Comparison of ENCODE assay signal across 8 cellular contexts in the genomic region with DNA sequence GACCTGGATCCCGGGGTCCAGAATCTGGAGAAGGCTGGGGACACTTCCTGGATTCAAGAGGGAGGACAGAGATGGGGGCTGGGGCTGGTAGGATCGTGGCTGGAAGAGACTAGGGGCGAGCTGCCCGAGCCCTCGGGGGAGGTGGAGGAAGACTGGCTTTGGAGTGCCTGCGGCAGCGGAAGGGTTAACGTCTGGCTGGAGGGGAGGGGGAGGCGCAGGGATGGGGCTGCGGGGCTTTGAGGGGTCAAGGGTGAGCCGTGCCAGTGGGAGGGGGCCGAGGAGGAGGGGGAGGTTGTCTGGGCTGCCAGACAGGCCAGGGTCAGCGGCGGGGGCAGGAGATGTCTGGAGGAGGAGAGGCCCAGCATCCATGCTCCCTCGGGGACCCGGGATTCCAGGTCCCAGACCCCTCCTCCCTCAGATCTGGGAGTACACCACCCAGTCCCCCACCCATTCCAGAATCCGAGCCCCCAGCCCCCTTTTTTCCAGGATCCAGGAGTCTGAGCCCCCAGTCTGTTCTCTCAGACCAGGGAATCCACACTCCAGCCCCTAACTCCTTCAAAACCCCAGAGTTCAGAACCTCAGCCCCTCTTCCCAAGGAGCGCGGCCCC. TPM values are rescaled to one million over a fixed set of nuclear protein-coding genes. Genes with fewer than 3 reads are reported as not detected.
A peak's percentile ranks its signal among the peaks of the same experiment; 100 is the strongest.
DNase-seq lines count a peak whose midpoint lies in the region; ATAC-seq, FAIRE-seq and TF ChIP-seq lines count a peak whose summit lies in the region.

No MANE protein-coding gene starts in this region.

- peaks cover 58% of the 10 kb centered on the region for H3K79me2 ChIP-seq in endothelial cell of umbilical vein (ENCODE audit: control insufficient read depth, insufficient read depth, low read length)

- no peak overlapping the region for H2AFZ ChIP-seq in endothelial cell of umbilical vein (ENCODE audit: low read depth, low read length)

- peak overlapping the region; percentile 80 for H3K4me2 ChIP-seq in endothelial cell of umbilical vein (ENCODE audit: insufficient read depth, low read length)

- peaks cover 5% of the 10 kb centered on the region for H4K20me1 ChIP-seq in endothelial cell of umbilical vein (replicated peaks; ENCODE audit: control insufficient read depth, extremely low read depth, insufficient read depth, low read length)

- TF ChIP-seq CTCF in endothelial cell of umbilical vein (IDR thresholded peaks at IDR 0.05; ENCODE audit: extremely low read depth in 1 of 2, insufficient read depth in 1 of 2, low read depth in 1 of 2, low read length in 2 of 2), result no peak

- FAIRE-seq in endothelial cell of umbilical vein (lab: Jason Lieb, UNC), result peak; percentile 49
- FAIRE-seq in H54 (lab: Jason Lieb, UNC), result no peak

- H3K9me1 ChIP-seq in endothelial cell of umbilical vein (replicated peaks; ENCODE audit: control insufficient read depth, extremely low read depth, insufficient read depth, low read length), result no peaks in the 10 kb centered on the region

- H3K4me3 ChIP-seq in SK-N-MC (peak overlapping the region; percentile 95), endothelial cell of umbilical vein (replicated peaks in 1 of 3; ENCODE audit: insufficient read depth in 1 of 3, low read depth in 1 of 3, low read length in 3 of 3) (peak overlapping the region; percentile 73 to 94 (median 91))

- H3K9ac ChIP-seq in SK-N-MC (ENCODE audit: insufficient read length) (peak overlapping the region; percentile 74), endothelial cell of umbilical vein (replicated peaks; ENCODE audit: extremely low read depth, insufficient read depth, low read length) (peak overlapping the region; percentile 97)

- H3K36me3 ChIP-seq in SK-N-MC (ENCODE audit: insufficient read depth, low read length) (peaks cover 16% of the 10 kb centered on the region; the same call in 1 of the 2 replicates), endothelial cell of umbilical vein (ENCODE audit: control insufficient read depth in 2 of 2, extremely low read depth in 1 of 2, insufficient read depth in 2 of 2, low read length in 2 of 2) (peaks cover 5 to 14% of the 10 kb centered on the region in 2 experiments)

- TSS peak; percentile 29 for BruUV-seq in endothelial cell of umbilical vein (replicated peaks; lab: Mats Ljungman, UMichigan)

- H3K27ac ChIP-seq in SK-N-MC (peak overlapping the region; percentile 80), endothelial cell of umbilical vein (ENCODE audit: insufficient read depth, low read depth, low read length) (peak overlapping the region; percentile 95)

- ATAC-seq in HG02884 (IDR thresholded peaks at IDR 0.05; ENCODE audit: unreplicated experiment) (no peak), HG02642 (IDR thresholded peaks at IDR 0.05; ENCODE audit: poor library complexity, unreplicated experiment) (no peak)

- H3K27me3 ChIP-seq in endothelial cell of umbilical vein (ENCODE audit: control insufficient read depth in 2 of 2, insufficient read depth in 2 of 2, low read length in 2 of 2), result no peaks in the 10 kb centered on the region

- TF ChIP-seq POLR2A in endothelial cell of umbilical vein (IDR thresholded peaks at IDR 0.05; ENCODE audit: low read depth, low read length) (peak; percentile 68), H54 (IDR thresholded peaks at IDR 0.05; ENCODE audit: low read depth, low read length) (no peak)

- intact Hi-C loops in endothelial cell of umbilical vein (cut with micrococcal nuclease), result loop anchor here (1.0 to 10.0 kb wide), 6 partner anchors 14 to 351 kb away; partner anchors contain the start of gene ZNF175

- dilution Hi-C loops in endothelial cell of umbilical vein (cut with MboI; ENCODE audit: extremely low pct_ligation_motif_present, low sequenced_read_pairs), result no loop called here

- POLR2A ChIA-PET in endothelial cell of umbilical vein (lab: Charles Lee), result no interaction called here

- H3K4me1 ChIP-seq in endothelial cell of umbilical vein (ENCODE audit: control insufficient read depth, extremely low read depth, insufficient read depth, low read length), result peaks cover 24% of the 10 kb centered on the region

- CTCF ChIA-PET in endothelial cell of umbilical vein (lab: Charles Lee), result interaction anchor here (0.7 to 1.5 kb wide), 3 partner anchors 33 to 253 kb away, joined by 3 to 5 read pairs (median 3); no protein-coding TSS in a partner anchor

- peak; percentile 17 for DNase-seq in NCI-H2171 treated with DMSO at 0.1 percent for 48 hours (lab: John Stamatoyannopoulos, UW)
- DNase-seq in NCI-H2171 (lab: John Stamatoyannopoulos, UW), result no peak
- no peak for DNase-seq in SK-N-MC (ENCODE audit: low read depth, low spot score)
- peak; percentile 37 for DNase-seq in endothelial cell of umbilical vein (ENCODE audit: low read depth, low spot score)
- peak; percentile 29 for DNase-seq in myocyte (ENCODE audit: low read depth)
- no peak for DNase-seq in H54 (ENCODE audit: insufficient read length, low spot score)

- H3K9me3 ChIP-seq in SK-N-MC (ENCODE audit: low read depth, low read length) (no peaks in the 10 kb centered on the region), endothelial cell of umbilical vein (replicated peaks; ENCODE audit: control insufficient read depth, insufficient read depth, low read length) (no peaks in the 10 kb centered on the region)

TF ChIP-seq in endothelial cell of umbilical vein, 7 proteins besides CTCF, POLR2A, EP300 and RAD21:
- TF ChIP-seq FOS (IDR thresholded peaks at IDR 0.05; ENCODE audit: borderline replicate concordance, insufficient read depth, low read length) (no peak), POLR2AphosphoS5 (IDR thresholded peaks at IDR 0.05; ENCODE audit: insufficient read depth, low read depth, low read length) (peak; percentile 29), GATA2 (IDR thresholded peaks at IDR 0.05; ENCODE audit: insufficient read depth, insufficient read length, low read depth, low read length) (no peak), EZH2 (IDR thresholded peaks at IDR 0.05; ENCODE audit: borderline replicate concordance, low read depth, low read length, severe bottlenecking) (no peak), JUN (IDR thresholded peaks at IDR 0.05; ENCODE audit: borderline replicate concordance, insufficient read depth, insufficient read length, low read depth) (no peak)
TF ChIP-seq in endothelial cell of umbilical vein: peak in this region for 1.

RNA-seq across cellular contexts. Expression of gene SPACA6, which starts 3.3 kb away (rescaled TPM):
- total RNA-seq in endothelial cell of umbilical vein, result 34.4 and 41.1 TPM in 2 replicates
- 11.9 and 14.5 TPM in 2 replicates for polyA plus RNA-seq in endothelial cell of umbilical vein
- 5.0 and 8.7 TPM in 2 replicates for polyA plus RNA-seq in endothelial cell of umbilical vein (2011; cell fraction: cytosol; rRNA removed)
- 92.4 and 95.0 TPM in 2 replicates for polyA plus RNA-seq in endothelial cell of umbilical vein (2011; cell fraction: nucleus; rRNA removed)
- polyA plus RNA-seq in endothelial cell of umbilical vein (2012), result 8.3 and 12.0 TPM in 2 replicates
- polyA minus RNA-seq in endothelial cell of umbilical vein, result 5.3 and 12.0 TPM in 2 replicates
- polyA minus RNA-seq in endothelial cell of umbilical vein (2011; cell fraction: cytosol; rRNA and poly(A)+ RNA removed), result not detected
- polyA minus RNA-seq in endothelial cell of umbilical vein (2011; cell fraction: nucleus; rRNA and poly(A)+ RNA removed), result 12.9 and 24.9 TPM in 2 replicates
- 5.2 and 8.0 TPM in 2 replicates for total RNA-seq in myocyte
- polyA plus RNA-seq in myocyte (2012), result 17.7 TPM

RNA-seq across cellular contexts. Expression of gene HAS1, which starts 33.9 kb away (rescaled TPM):
- total RNA-seq in endothelial cell of umbilical vein (not detected in 2 replicates), myocyte (0.57 and 0.70 TPM in 2 replicates)
- polyA plus RNA-seq in endothelial cell of umbilical vein, result not detected in 2 replicates
- polyA plus RNA-seq in endothelial cell of umbilical vein (2011; cell fraction: cytosol; rRNA removed), result not detected in 2 replicates
- polyA plus RNA-seq in endothelial cell of umbilical vein (2011; cell fraction: nucleus; rRNA removed), result not detected in 2 replicates
- polyA plus RNA-seq in endothelial cell of umbilical vein (2012), result not detected in 2 replicates
- not detected in 2 replicates for polyA minus RNA-seq in endothelial cell of umbilical vein
- polyA minus RNA-seq in endothelial cell of umbilical vein (2011; cell fraction: cytosol; rRNA and poly(A)+ RNA removed), result not detected
- not detected in 2 replicates for polyA minus RNA-seq in endothelial cell of umbilical vein (2011; cell fraction: nucleus; rRNA and poly(A)+ RNA removed)
- 1.9 TPM for polyA plus RNA-seq in myocyte (2012)

RNA-seq across cellular contexts. Expression of gene SIGLEC14, which starts 43.2 kb away (rescaled TPM):
- total RNA-seq in endothelial cell of umbilical vein (0.58 TPM in 1 of 2 replicates, not detected in the other), myocyte (not detected in 2 replicates)
- 0.10 and 0.14 TPM in 2 replicates for polyA plus RNA-seq in endothelial cell of umbilical vein
- polyA plus RNA-seq in endothelial cell of umbilical vein (2011; cell fraction: cytosol; rRNA removed), result 0.05 and 0.10 TPM in 2 replicates
- 0.11 TPM in 1 of 2 replicates, not detected in the other for polyA plus RNA-seq in endothelial cell of umbilical vein (2011; cell fraction: nucleus; rRNA removed)
- 0.13 and 0.16 TPM in 2 replicates for polyA plus RNA-seq in endothelial cell of umbilical vein (2012)
- 0.17 and 0.46 TPM in 2 replicates for polyA minus RNA-seq in endothelial cell of umbilical vein
- polyA minus RNA-seq in endothelial cell of umbilical vein (2011; cell fraction: cytosol; rRNA and poly(A)+ RNA removed), result not detected
- polyA minus RNA-seq in endothelial cell of umbilical vein (2011; cell fraction: nucleus; rRNA and poly(A)+ RNA removed), result not detected in 2 replicates
- polyA plus RNA-seq in myocyte (2012), result not detected

RNA-seq across cellular contexts. Expression of gene SIGLEC5, which starts 59.7 kb away (rescaled TPM):
- total RNA-seq in endothelial cell of umbilical vein, result not detected in 2 replicates
- polyA plus RNA-seq in endothelial cell of umbilical vein, result not detected in 2 replicates
- polyA plus RNA-seq in endothelial cell of umbilical vein (2011; cell fraction: cytosol; rRNA removed), result not detected in 2 replicates
- not detected in 2 replicates for polyA plus RNA-seq in endothelial cell of umbilical vein (2011; cell fraction: nucleus; rRNA removed)
- polyA plus RNA-seq in endothelial cell of umbilical vein (2012), result not detected in 2 replicates
- polyA minus RNA-seq in endothelial cell of umbilical vein, result not detected in 2 replicates
- not detected for polyA minus RNA-seq in endothelial cell of umbilical vein (2011; cell fraction: cytosol; rRNA and poly(A)+ RNA removed)
- not detected in 2 replicates for polyA minus RNA-seq in endothelial cell of umbilical vein (2011; cell fraction: nucleus; rRNA and poly(A)+ RNA removed)
- total RNA-seq in myocyte, result not detected in 2 replicates
- polyA plus RNA-seq in myocyte (2012), result not detected

Comparison
In these comparisons a context has a peak if more than half of its experiments do, and no peak if none do; other contexts are left out.
1. DNase-seq: peak in NCI-H2171 treated with DMSO at 0.1 percent for 48 hours (single experiment), endothelial cell of umbilical vein (single experiment) and myocyte (single experiment); none in NCI-H2171 (single experiment), SK-N-MC (single experiment) and H54 (single experiment).